In the genomic region with DNA sequence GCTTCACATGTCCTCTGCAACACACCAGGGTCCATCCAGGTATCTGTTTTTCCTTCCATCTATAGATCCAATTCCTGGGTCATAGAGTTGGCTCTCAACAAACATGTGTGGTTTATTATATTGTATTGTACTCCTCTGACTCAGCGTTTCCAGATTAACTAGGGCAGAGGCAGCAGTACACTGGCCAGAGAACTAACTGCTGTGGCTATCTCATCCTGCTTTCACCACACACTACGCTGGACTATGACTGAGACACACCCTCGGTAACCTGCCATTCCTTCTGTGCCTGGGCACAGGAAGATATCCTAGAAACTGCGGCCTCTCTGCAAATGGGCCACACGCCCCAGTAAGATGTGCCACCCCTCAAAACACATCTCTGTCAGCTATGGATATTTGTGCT, we compare ENCODE assay signal across 12 cellular contexts.
A peak's percentile ranks its signal among the peaks of the same experiment; 100 is the strongest.
DNase-seq lines count a peak whose midpoint lies in the region; ATAC-seq and TF ChIP-seq lines count a peak whose summit lies in the region.
"Had no signal": no experiment of that assay in that cellular context is flagged by ENCODE, and none has a peak within 500 bp of the region (broad histone marks: within the 10 kb centered on the region; RNA-seq: fewer than 3 reads in every experiment).

No MANE protein-coding gene starts in this region.

- no peak overlapping the region for H3K4me3 ChIP-seq in choroid plexus epithelial cell (ENCODE audit: low read depth, low read length)
- H3K4me3 ChIP-seq in lower lobe of right lung, result no peak overlapping the region
- no peak overlapping the region for H3K4me3 ChIP-seq in tibial artery
- no peak overlapping the region for H3K4me3 ChIP-seq in CD8-positive, alpha-beta memory T cell (ENCODE audit: low read length)

- H3K27me3 ChIP-seq in lower lobe of right lung (ENCODE audit: low read depth) (no peaks in the 10 kb centered on the region), tibial artery (no peaks in the 10 kb centered on the region)
- H3K27me3 ChIP-seq in CD8-positive, alpha-beta memory T cell (ENCODE audit: insufficient read depth, low read length, poor library complexity, severe bottlenecking), result no peaks in the 10 kb centered on the region

- peaks cover 2 to 15% of the 10 kb centered on the region in 2 donors for H3K27me3 Mint-ChIP-seq in CD8-positive, alpha-beta memory T cell
- H3K27me3 Mint-ChIP-seq: dendritic cell treated with granulocyte-macrophage colony-stimulating factor and Interleukin-4, amounts not matched to agents 40 ng/mL and 50 ng/mL, for 4 days had no signal

- POLR2A ChIA-PET in CD8-positive, alpha-beta memory T cell (lab: Charles Lee), result no interaction called here

- H3K36me3 ChIP-seq in lower lobe of right lung, result no peaks in the 10 kb centered on the region
- no peaks in the 10 kb centered on the region for H3K36me3 ChIP-seq in tibial artery
- H3K36me3 ChIP-seq in CD8-positive, alpha-beta memory T cell (ENCODE audit: insufficient read depth, low read length), result no peaks in the 10 kb centered on the region

- CTCF ChIA-PET in CD8-positive, alpha-beta memory T cell (lab: Charles Lee), result no interaction called here

- peak overlapping the region; percentile 15 for H3K27ac ChIP-seq in lower lobe of right lung
- H3K27ac ChIP-seq in tibial artery, result no peak overlapping the region
- no peak overlapping the region for H3K27ac ChIP-seq in CD8-positive, alpha-beta memory T cell (ENCODE audit: low read depth, low read length)

- no peak overlapping the region for H3K4me3 Mint-ChIP-seq in CD8-positive, alpha-beta memory T cell
- H3K4me3 Mint-ChIP-seq: dendritic cell treated with granulocyte-macrophage colony-stimulating factor and Interleukin-4, amounts not matched to agents 40 ng/mL and 50 ng/mL, for 4 days; stimulated activated naive CD8-positive, alpha-beta T cell treated with anti-CD3 and anti-CD28 coated beads, Interleukin-15, amount 100 ng/mL, for 72 hours had no signal

- no peaks in the 10 kb centered on the region for H3K9me3 ChIP-seq in lower lobe of right lung
- H3K9me3 ChIP-seq in tibial artery, result no peaks in the 10 kb centered on the region
- H3K9me3 ChIP-seq in CD8-positive, alpha-beta memory T cell (ENCODE audit: low read length), result no peaks in the 10 kb centered on the region

- H3K27ac Mint-ChIP-seq in CD8-positive, alpha-beta memory T cell, result no peak overlapping the region
- H3K27ac Mint-ChIP-seq: dendritic cell treated with granulocyte-macrophage colony-stimulating factor and Interleukin-4, amounts not matched to agents 40 ng/mL and 50 ng/mL, for 4 days had no signal

- intact Hi-C loops in lower lobe of right lung (cut with DNase I) (no loop called here), tibial artery (cut with DNase I; ENCODE audit: low total_unique reads) (loop anchor here (10.0 kb wide), 1 partner anchor 246 kb away; no protein-coding TSS in a partner anchor)

- DNase-seq in AG20443 (ENCODE audit: low spot score), result peak; percentile 80
- DNase-seq in NCI-H226, result peak; percentile 85
- DNase-seq in choroid plexus epithelial cell (ENCODE audit: low read depth), result peak; percentile 89
- no peak for DNase-seq in lower lobe of right lung
- DNase-seq in tibial artery, result no peak
- no peak for DNase-seq in ureter (ENCODE audit: low spot score)
- DNase-seq in CD8-positive, alpha-beta memory T cell, result no peak
- DNase-seq: kidney glomerular epithelial cell; SIG-M5; stimulated activated naive CD8-positive, alpha-beta T cell treated with anti-CD3 and anti-CD28 coated beads, Interleukin-15, amount 100 ng/mL, for 72 hours had no signal

- TF ChIP-seq CTCF in choroid plexus epithelial cell (conservative IDR thresholded peaks at IDR 0.05; ENCODE audit: low read depth, low read length), result no peak
- TF ChIP-seq CTCF in lower lobe of right lung (IDR thresholded peaks at IDR 0.05), result no peak
- no peak for TF ChIP-seq CTCF in tibial artery (IDR thresholded peaks at IDR 0.05)

- ATAC-seq in lower lobe of right lung, result peak; percentile 39 to 67
- no peak for ATAC-seq in HG02840 (IDR thresholded peaks at IDR 0.05; ENCODE audit: low FRiP score, unreplicated experiment)

- H3K36me3 Mint-ChIP-seq in CD8-positive, alpha-beta memory T cell, result no peaks in the 10 kb centered on the region

- no peaks in the 10 kb centered on the region for H3K4me1 Mint-ChIP-seq in CD8-positive, alpha-beta memory T cell

- H3K4me1 ChIP-seq in lower lobe of right lung (peaks cover 4% of the 10 kb centered on the region), tibial artery (no peaks in the 10 kb centered on the region)
- H3K4me1 ChIP-seq in CD8-positive, alpha-beta memory T cell (ENCODE audit: insufficient read depth, low read length), result no peaks in the 10 kb centered on the region

- H3K9me3 Mint-ChIP-seq in CD8-positive, alpha-beta memory T cell, result no peaks in the 10 kb centered on the region
- H3K9me3 Mint-ChIP-seq: dendritic cell treated with granulocyte-macrophage colony-stimulating factor and Interleukin-4, amounts not matched to agents 40 ng/mL and 50 ng/mL, for 4 days; stimulated activated naive CD8-positive, alpha-beta T cell treated with anti-CD3 and anti-CD28 coated beads, Interleukin-15, amount 100 ng/mL, for 72 hours had no signal

Comparison
In these comparisons a context has a peak if more than half of its experiments do, and no peak if none do; other contexts are left out.
1. DNase-seq: peak in AG20443 (single experiment), NCI-H226 (single experiment) and choroid plexus epithelial cell (single experiment); none in lower lobe of right lung (single experiment), tibial artery (0 of 2), ureter (single experiment) and CD8-positive, alpha-beta memory T cell (0 of 5).